8 cellular contexts compared by ENCODE assay signal in genomic region chr15:90869601-90870353, GRCh38. TPM values are rescaled to one million over a fixed set of nuclear protein-coding genes. Genes with fewer than 3 reads are reported as not detected.
A peak's percentile ranks its signal among the peaks of the same experiment; 100 is the strongest.
DNase-seq lines count a peak whose midpoint lies in the region; ATAC-seq and TF ChIP-seq lines count a peak whose summit lies in the region.

No MANE protein-coding gene starts in this region.

- no peak overlapping the region for H3K4me3 ChIP-seq in foreskin fibroblast (ENCODE audit: low read depth in 1 of 2, low read length in 2 of 2)

- TF ChIP-seq CTCF in foreskin fibroblast (IDR thresholded peaks at IDR 0.05; ENCODE audit: low read depth, low read length): no peak
- TF ChIP-seq CTCF in omental fat pad (IDR thresholded peaks at IDR 0.05): no peak

- DNase-seq in NCI-H460 (ENCODE audit: extremely low read depth, low read depth) (peak; percentile 89), foreskin fibroblast (peak; percentile 70 to 77), omental fat pad (ENCODE audit: low spot score) (no peak), G401 (ENCODE audit: low spot score) (no peak)
- DNase-seq in activated T-cell treated with anti-CD3 and anti-CD28 coated beads, Interleukin-2, amount 50 U/mL, for 48 hours: peak; percentile 76 to 82

- ATAC-seq in GM19463 (IDR thresholded peaks at IDR 0.05; ENCODE audit: unreplicated experiment) (peak; percentile 29), omental fat pad (ENCODE audit: low FRiP score) (peak; percentile 69), GM18868 (IDR thresholded peaks at IDR 0.05; ENCODE audit: unreplicated experiment) (no peak), GM21381 (IDR thresholded peaks at IDR 0.05; ENCODE audit: unreplicated experiment) (no peak)

- in situ Hi-C loops in G401 (cut with HindIII; ENCODE audit: low sequenced_read_pairs): no loop called here

RNA-seq across cellular contexts. Expression of gene FURIN, which starts 1.4 kb away (rescaled TPM):
- 29.0 and 37.7 TPM in 2 replicates for total RNA-seq in NCI-H460 (2014; rRNA removed; shearing (Covaris generic))
- 19.5 and 22.4 TPM in 2 replicates for polyA plus RNA-seq in NCI-H460 (2014; cell fraction: nucleus; rRNA removed)
- total RNA-seq in omental fat pad: 100 to 1,000 TPM in 2 of 4 donors, 10 to 100 TPM in 2; 58.7 to 121 (median 92.3) TPM
- 21.8 and 28.9 TPM in 2 replicates for total RNA-seq in G401 (2014; rRNA removed; shearing (Covaris generic))

RNA-seq across cellular contexts. Expression of gene FES, which starts 14.5 kb away (rescaled TPM):
- 0.59 TPM in 1 of 2 replicates, not detected in the other for total RNA-seq in NCI-H460 (2014; rRNA removed; shearing (Covaris generic))
- not detected in 2 replicates for polyA plus RNA-seq in NCI-H460 (2014; cell fraction: nucleus; rRNA removed)
- total RNA-seq in omental fat pad: 100 to 1,000 TPM in 1 of 4 donors, 10 to 100 TPM in 3; 57.0 to 146 (median 77.2) TPM
- total RNA-seq in G401 (2014; rRNA removed; shearing (Covaris generic)): 0.43 and 0.64 TPM in 2 replicates

RNA-seq across cellular contexts. Expression of gene MAN2A2, which starts 33.3 kb away (rescaled TPM):
- total RNA-seq in NCI-H460 (2014; rRNA removed; shearing (Covaris generic)): 15.7 and 19.9 TPM in 2 replicates
- 48.6 and 59.5 TPM in 2 replicates for polyA plus RNA-seq in NCI-H460 (2014; cell fraction: nucleus; rRNA removed)
- total RNA-seq in omental fat pad: 10 to 100 TPM; 32.9 to 90.3 (median 66.4) TPM
- 23.8 and 33.4 TPM in 2 replicates for total RNA-seq in G401 (2014; rRNA removed; shearing (Covaris generic))

Comparison
In these comparisons a context has a peak if more than half of its experiments do, and no peak if none do; other contexts are left out.
1. ATAC-seq: peak in GM19463 (single experiment) and omental fat pad (single experiment); none in GM18868 (single experiment) and GM21381 (single experiment).
2. DNase-seq: peak in NCI-H460 (single experiment), activated T-cell treated with anti-CD3 and anti-CD28 coated beads, Interleukin-2, amount 50 U/mL, for 48 hours (2 of 2) and foreskin fibroblast (2 of 2); none in omental fat pad (single experiment) and G401 (single experiment).
3. RNA of gene FES, which starts 14.5 kb away (total RNA-seq): 57.0 to 146 TPM in omental fat pad; 0.43 to 0.64 TPM in G401 and 0.59 TPM in NCI-H460; every median in the first group is over 10 times any median in the second.